ENCODE assay signal across 1 cellular context in genomic region chr15:82647835-82648256, GRCh38.
TF ChIP-seq lines count a peak whose summit lies in the region.

No MANE protein-coding gene starts in this region.

TF ChIP-seq in HEK293, 187 proteins besides CTCF, POLR2A, EP300 and RAD21 (continued from another document):
- TF ChIP-seq ZSCAN4 (tag by site-specific recombination; IDR thresholded peaks at IDR 0.05): no peak
- TF ChIP-seq ZNF561 (tag by site-specific recombination; IDR thresholded peaks at IDR 0.05; ENCODE audit: borderline replicate concordance): 0 out of 2 replicates have a peak, but pooled peaks have one; percentile 25
- no peak for TF ChIP-seq ZFP3 (tag by site-specific recombination; IDR thresholded peaks at IDR 0.05; ENCODE audit: low read depth)
- TF ChIP-seq MZF1 (tag by site-specific recombination; IDR thresholded peaks at IDR 0.05; ENCODE audit: borderline replicate concordance): no peak
- no peak for TF ChIP-seq ZNF302 (tag by site-specific recombination; IDR thresholded peaks at IDR 0.05; ENCODE audit: low read depth)
- TF ChIP-seq ZNF639 (tag by site-specific recombination; IDR thresholded peaks at IDR 0.05): no peak
- TF ChIP-seq PRDM2 (tag by site-specific recombination; IDR thresholded peaks at IDR 0.05; ENCODE audit: borderline replicate concordance): no peak
- TF ChIP-seq KLF16 (tag by site-specific recombination; IDR thresholded peaks at IDR 0.05): no peak
- TF ChIP-seq ZBTB21 (tag by site-specific recombination; IDR thresholded peaks at IDR 0.05): no peak
- TF ChIP-seq TCF7L2 (IDR thresholded peaks at IDR 0.05; ENCODE audit: borderline replicate concordance, low read depth, low read length): no peak
- TF ChIP-seq IKZF3 (tag by site-specific recombination; IDR thresholded peaks at IDR 0.05): no peak
- TF ChIP-seq ZXDB (tag by site-specific recombination; IDR thresholded peaks at IDR 0.05): no peak
- no peak for TF ChIP-seq ZNF514 (tag by site-specific recombination; IDR thresholded peaks at IDR 0.05)
- peak; percentile 8; the same call in 1 of the 2 replicates for TF ChIP-seq KLF9 (tag by site-specific recombination; IDR thresholded peaks at IDR 0.05; ENCODE audit: low read depth)
- TF ChIP-seq ZBTB26 (tag by site-specific recombination; optimal IDR thresholded peaks at IDR 0.05): peak; percentile 61
- no peak for TF ChIP-seq HIC1 (tag by site-specific recombination; IDR thresholded peaks at IDR 0.05)
- no peak for TF ChIP-seq GLI2 (tag by site-specific recombination; IDR thresholded peaks at IDR 0.05; ENCODE audit: borderline replicate concordance, low read depth)
- TF ChIP-seq SP3 (tag by site-specific recombination; IDR thresholded peaks at IDR 0.05): peak; percentile 14; the same call in 1 of the 2 replicates
- TF ChIP-seq ZNF596 (tag by site-specific recombination; IDR thresholded peaks at IDR 0.05): no peak
- TF ChIP-seq YY1 (tag by site-specific recombination; IDR thresholded peaks at IDR 0.05): no peak
- TF ChIP-seq ZNF510 (tag by site-specific recombination; IDR thresholded peaks at IDR 0.05; ENCODE audit: insufficient replicate concordance): no peak
- no peak for TF ChIP-seq RBAK (tag by site-specific recombination; IDR thresholded peaks at IDR 0.05)
- no peak for TF ChIP-seq ZSCAN18 (tag by site-specific recombination; IDR thresholded peaks at IDR 0.05)
- TF ChIP-seq ZNF18 (tag by site-specific recombination; IDR thresholded peaks at IDR 0.05): no peak
- TF ChIP-seq ZNF335 (tag by site-specific recombination; conservative IDR thresholded peaks at IDR 0.05): no peak
- TF ChIP-seq PRDM6 (tag by site-specific recombination; IDR thresholded peaks at IDR 0.05): no peak
- TF ChIP-seq ZNF341 (tag by site-specific recombination; IDR thresholded peaks at IDR 0.05; ENCODE audit: low read depth): peak; percentile 71
- TF ChIP-seq ZNF169 (tag by site-specific recombination; IDR thresholded peaks at IDR 0.05): no peak
- TF ChIP-seq SALL2 (tag by site-specific recombination; IDR thresholded peaks at IDR 0.05; ENCODE audit: borderline replicate concordance): no peak
- no peak for TF ChIP-seq ZNF560 (tag by site-specific recombination; IDR thresholded peaks at IDR 0.05; ENCODE audit: borderline replicate concordance)
- TF ChIP-seq ZNF404 (tag by site-specific recombination; IDR thresholded peaks at IDR 0.05): no peak
- no peak for TF ChIP-seq ZNF2 (tag by site-specific recombination; IDR thresholded peaks at IDR 0.05)
- no peak for TF ChIP-seq ZNF223 (tag by site-specific recombination; IDR thresholded peaks at IDR 0.05)
- TF ChIP-seq BCL6B (tag by site-specific recombination; IDR thresholded peaks at IDR 0.05): no peak
